Comparison of ENCODE assay signal across 2 cellular contexts in the genomic region with DNA sequence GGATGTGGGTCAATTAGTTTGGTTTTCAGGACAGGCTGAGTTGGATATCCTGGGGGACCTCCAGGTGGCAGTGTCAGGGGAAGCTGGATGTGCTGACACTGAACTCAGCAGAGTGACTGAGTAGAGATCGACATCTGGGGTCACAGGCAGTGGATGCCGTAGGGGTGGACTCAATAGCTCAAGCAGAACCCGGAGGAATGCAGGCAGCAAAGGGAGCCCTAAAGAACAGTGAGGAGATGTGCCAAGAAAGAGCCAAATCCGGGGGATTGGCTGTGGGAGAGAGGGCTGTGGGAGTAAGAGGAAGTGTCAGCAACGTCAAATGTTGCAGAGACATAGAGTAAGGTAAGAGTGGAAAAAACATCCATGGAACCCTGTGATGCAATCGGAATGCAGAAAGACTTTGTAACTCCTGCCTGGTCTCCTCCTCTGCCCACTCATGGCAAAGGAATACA.
TF ChIP-seq lines count a peak whose summit lies in the region.

No MANE protein-coding gene starts in this region.

TF ChIP-seq in IMR-90, 13 proteins besides CTCF, POLR2A, EP300 and RAD21:
- TF ChIP-seq BHLHE40 (IDR thresholded peaks at IDR 0.05; ENCODE audit: low read depth, low read length) (no peak), FOS (IDR thresholded peaks at IDR 0.05; ENCODE audit: low read depth, low read length) (no peak), MAFK (IDR thresholded peaks at IDR 0.05; ENCODE audit: low read depth, low read length) (no peak), CHD1 (IDR thresholded peaks at IDR 0.05; ENCODE audit: low read depth, low read length) (no peak), NFE2L2 (IDR thresholded peaks at IDR 0.05; ENCODE audit: low read depth, low read length) (no peak), CEBPB (IDR thresholded peaks at IDR 0.05; ENCODE audit: low read depth, low read length) (peak; percentile 81)
- TF ChIP-seq, protein P1, sequence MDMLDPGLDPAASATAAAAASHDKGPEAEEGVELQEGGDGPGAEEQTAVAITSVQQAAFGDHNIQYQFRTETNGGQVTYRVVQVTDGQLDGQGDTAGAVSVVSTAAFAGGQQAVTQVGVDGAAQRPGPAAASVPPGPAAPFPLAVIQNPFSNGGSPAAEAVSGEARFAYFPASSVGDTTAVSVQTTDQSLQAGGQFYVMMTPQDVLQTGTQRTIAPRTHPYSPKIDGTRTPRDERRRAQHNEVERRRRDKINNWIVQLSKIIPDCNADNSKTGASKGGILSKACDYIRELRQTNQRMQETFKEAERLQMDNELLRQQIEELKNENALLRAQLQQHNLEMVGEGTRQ (IDR thresholded peaks at IDR 0.05; ENCODE audit: low read depth, low read length) = no peak
- TF ChIP-seq, protein P2, sequence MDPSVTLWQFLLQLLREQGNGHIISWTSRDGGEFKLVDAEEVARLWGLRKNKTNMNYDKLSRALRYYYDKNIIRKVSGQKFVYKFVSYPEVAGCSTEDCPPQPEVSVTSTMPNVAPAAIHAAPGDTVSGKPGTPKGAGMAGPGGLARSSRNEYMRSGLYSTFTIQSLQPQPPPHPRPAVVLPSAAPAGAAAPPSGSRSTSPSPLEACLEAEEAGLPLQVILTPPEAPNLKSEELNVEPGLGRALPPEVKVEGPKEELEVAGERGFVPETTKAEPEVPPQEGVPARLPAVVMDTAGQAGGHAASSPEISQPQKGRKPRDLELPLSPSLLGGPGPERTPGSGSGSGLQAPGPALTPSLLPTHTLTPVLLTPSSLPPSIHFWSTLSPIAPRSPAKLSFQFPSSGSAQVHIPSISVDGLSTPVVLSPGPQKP (IDR thresholded peaks at IDR 0.05; ENCODE audit: borderline replicate concordance, low read depth, low read length) = no peak

TF ChIP-seq in GM12878, 131 proteins besides CTCF, POLR2A, EP300 and RAD21:
- TF ChIP-seq PAX5 (IDR thresholded peaks at IDR 0.05; ENCODE audit: borderline replicate concordance, low read depth, low read length) (no peak), CBFB (IDR thresholded peaks at IDR 0.05; ENCODE audit: low read depth) (no peak), IKZF2 (IDR thresholded peaks at IDR 0.05) (no peak), HDAC6 (IDR thresholded peaks at IDR 0.05; ENCODE audit: unreplicated experiment) (no peak), MYB (IDR thresholded peaks at IDR 0.05; ENCODE audit: borderline replicate concordance, low read depth, low read length) (no peak), RCOR1 (conservative IDR thresholded peaks at IDR 0.05; ENCODE audit: low read depth, low read length) (no peak), HDGF (IDR thresholded peaks at IDR 0.05) (no peak), FOXK2 (IDR thresholded peaks at IDR 0.05) (no peak), ZBED1 (IDR thresholded peaks at IDR 0.05; ENCODE audit: borderline replicate concordance) (no peak), ZZZ3 (IDR thresholded peaks at IDR 0.05; ENCODE audit: control insufficient read depth, insufficient read length, low read depth) (no peak), ZNF207 (IDR thresholded peaks at IDR 0.05; ENCODE audit: borderline replicate concordance) (no peak)
- TF ChIP-seq, protein P3, sequence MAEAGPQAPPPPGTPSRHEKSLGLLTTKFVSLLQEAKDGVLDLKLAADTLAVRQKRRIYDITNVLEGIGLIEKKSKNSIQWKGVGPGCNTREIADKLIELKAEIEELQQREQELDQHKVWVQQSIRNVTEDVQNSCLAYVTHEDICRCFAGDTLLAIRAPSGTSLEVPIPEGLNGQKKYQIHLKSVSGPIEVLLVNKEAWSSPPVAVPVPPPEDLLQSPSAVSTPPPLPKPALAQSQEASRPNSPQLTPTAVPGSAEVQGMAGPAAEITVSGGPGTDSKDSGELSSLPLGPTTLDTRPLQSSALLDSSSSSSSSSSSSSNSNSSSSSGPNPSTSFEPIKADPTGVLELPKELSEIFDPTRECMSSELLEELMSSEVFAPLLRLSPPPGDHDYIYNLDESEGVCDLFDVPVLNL (IDR thresholded peaks at IDR 0.05; ENCODE audit: low read depth, low read length) = no peak
